In the genomic region with DNA sequence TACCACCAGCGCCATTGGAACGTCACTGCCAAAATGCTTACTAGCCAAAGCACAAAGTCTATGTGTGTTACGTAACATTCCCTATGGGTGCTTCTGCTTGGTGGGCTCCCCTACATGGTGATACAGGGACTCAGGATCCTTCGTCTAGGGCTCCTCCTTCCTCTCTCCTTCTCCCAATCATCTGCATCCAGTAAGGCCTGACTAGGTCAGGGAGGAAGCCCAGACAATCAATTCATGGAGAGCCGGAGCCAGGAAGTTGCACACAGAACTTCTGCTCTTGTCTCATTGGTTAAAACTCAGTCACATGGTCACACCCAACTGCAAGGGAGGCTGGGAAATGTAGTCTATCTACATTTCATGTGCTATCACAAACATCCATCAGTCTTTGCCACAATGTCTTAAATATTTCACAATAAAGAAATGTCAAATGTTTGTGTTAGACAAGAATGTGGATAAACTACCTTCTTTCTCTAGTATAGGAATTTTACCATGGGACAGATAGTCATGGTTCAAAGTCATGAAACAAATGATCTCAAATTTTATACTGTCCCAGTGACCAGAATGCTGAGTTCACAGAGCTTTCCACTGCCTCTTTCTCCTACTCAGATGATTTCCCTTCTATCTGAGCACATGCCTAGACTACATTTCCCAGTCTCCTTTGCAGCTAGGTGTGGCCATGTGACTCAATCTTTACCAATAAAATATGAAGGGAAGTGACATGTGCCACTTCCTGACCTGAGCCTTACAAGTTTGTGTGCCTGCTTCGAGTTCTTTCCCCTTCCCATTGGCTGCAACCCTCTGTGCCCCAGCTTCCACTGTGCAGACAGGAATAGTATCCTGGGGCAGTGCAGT, we compare ENCODE assay signal across 8 cellular contexts. TPM values are rescaled to one million over a fixed set of nuclear protein-coding genes. Genes with fewer than 3 reads are reported as not detected.
DNase-seq lines count a peak whose midpoint lies in the region; ATAC-seq and TF ChIP-seq lines count a peak whose summit lies in the region.

No MANE protein-coding gene starts in this region.

- intact Hi-C loops in colonic mucosa (cut with DNase I), result no loop called here

- H3K9ac ChIP-seq in colonic mucosa (ENCODE audit: low read depth in 2 of 2, low read length in 2 of 2) (no peak overlapping the region), liver (ENCODE audit: low read depth in 1 of 2, low read length in 2 of 2) (no peak overlapping the region)

- H3K4me3 ChIP-seq in colonic mucosa (no peak overlapping the region), liver (ENCODE audit: low read depth in 1 of 3, low read length in 3 of 3) (peak overlapping the region in 1 of 3 donors; percentile 12), upper lobe of left lung (no peak overlapping the region)

- WGBS in liver, result 16% methylated on average over 6 of the region's 6 CpGs
- WGBS in upper lobe of left lung, 2 donors, result 36 to 39% methylated on average over 6 of the region's 6 CpGs

- no peak for TF ChIP-seq EP300 in upper lobe of left lung (IDR thresholded peaks at IDR 0.05)

- in situ Hi-C loops in SK-MEL-5 (cut with HindIII; ENCODE audit: low pct_unique_long_range_greater_than_20kb, low sequenced_read_pairs), result no loop called here

- peaks cover 3% of the 10 kb centered on the region for H3K27me3 Mint-ChIP-seq in IgD-negative memory B cell

- TF ChIP-seq CTCF in colonic mucosa (IDR thresholded peaks at IDR 0.05) (no peak), liver (IDR thresholded peaks at IDR 0.05; ENCODE audit: low read depth, low read length, missing input control) (no peak), upper lobe of left lung (IDR thresholded peaks at IDR 0.05) (peak in 1 of 6 experiments; percentile 5)

- peak overlapping the region in 3 of 4 donors; percentile 35 to 91 (median 86) for H3K4me3 Mint-ChIP-seq in IgD-negative memory B cell

- ATAC-seq in upper lobe of left lung (ENCODE audit: low FRiP score in 2 of 2) (peak; percentile 47 to 89), GM21619 (IDR thresholded peaks at IDR 0.05; ENCODE audit: unreplicated experiment) (no peak), GM18505 (IDR thresholded peaks at IDR 0.05; ENCODE audit: unreplicated experiment) (no peak)

- H3K4me1 Mint-ChIP-seq in IgD-negative memory B cell, result peaks cover 4 to 11% (median 9%) of the 10 kb centered on the region in 3 donors

- TF ChIP-seq POLR2A in upper lobe of left lung (IDR thresholded peaks at IDR 0.05), result no peak
- TF ChIP-seq POLR2A in GM18505 (IDR thresholded peaks at IDR 0.05; ENCODE audit: borderline replicate concordance, extremely low read depth, insufficient read depth, insufficient read length), result no peak

- H3K9me3 ChIP-seq in colonic mucosa, result no peaks in the 10 kb centered on the region
- H3K9me3 ChIP-seq in liver (ENCODE audit: control insufficient read depth in 4 of 4, low read length in 3 of 4), result no peaks in the 10 kb centered on the region
- H3K9me3 ChIP-seq in upper lobe of left lung, result no peaks in the 10 kb centered on the region

- peaks cover 4% of the 10 kb centered on the region for H3K36me3 Mint-ChIP-seq in IgD-negative memory B cell

- H3K9me3 Mint-ChIP-seq in IgD-negative memory B cell, result peaks cover 0 to 2% (median 2%) of the 10 kb centered on the region in 3 donors

- H3K27ac ChIP-seq in colonic mucosa (no peak overlapping the region), liver (ENCODE audit: low read depth in 1 of 2, low read length in 2 of 2) (no peak overlapping the region), upper lobe of left lung (peak overlapping the region in 1 of 4 donors; percentile 17)

- H3K4me1 ChIP-seq in colonic mucosa (no peaks in the 10 kb centered on the region), liver (ENCODE audit: control insufficient read depth in 4 of 4, insufficient read depth in 4 of 4, low read length in 3 of 4) (peaks cover 0 to 4% (median 0%) of the 10 kb centered on the region in 4 donors), upper lobe of left lung (peaks cover 0 to 19% (median 7%) of the 10 kb centered on the region in 4 donors)

- no peaks in the 10 kb centered on the region for H3K36me3 ChIP-seq in colonic mucosa
- no peaks in the 10 kb centered on the region for H3K36me3 ChIP-seq in liver (ENCODE audit: control insufficient read depth in 4 of 4, insufficient read depth in 3 of 4, low read depth in 1 of 4, low read length in 3 of 4)
- H3K36me3 ChIP-seq in upper lobe of left lung, result no peaks in the 10 kb centered on the region

- H3K27ac Mint-ChIP-seq in IgD-negative memory B cell, result peak overlapping the region in 2 of 3 donors; percentile 64 to 66

- TF ChIP-seq RAD21 in liver (IDR thresholded peaks at IDR 0.05), result peak in 1 of 2 donors; percentile 28

- DNase-seq in DMS53 treated with DMSO at 0.1 percent for 48 hours (lab: John Stamatoyannopoulos, UW; ENCODE audit: unreplicated experiment) (peak; percentile 15), SK-MEL-5 (ENCODE audit: low read depth, low spot score) (peak; percentile 95), colonic mucosa (peak; percentile 67), upper lobe of left lung (peak in 1 of 2 donors; percentile 56)

- H3K27me3 ChIP-seq in colonic mucosa (no peaks in the 10 kb centered on the region), liver (ENCODE audit: control insufficient read depth in 4 of 4, insufficient read depth in 4 of 4, low read length in 3 of 4) (no peaks in the 10 kb centered on the region), upper lobe of left lung (no peaks in the 10 kb centered on the region)

TF ChIP-seq in liver, 16 proteins besides CTCF, POLR2A, EP300 and RAD21 (continues in another document):
- TF ChIP-seq, protein P1, sequence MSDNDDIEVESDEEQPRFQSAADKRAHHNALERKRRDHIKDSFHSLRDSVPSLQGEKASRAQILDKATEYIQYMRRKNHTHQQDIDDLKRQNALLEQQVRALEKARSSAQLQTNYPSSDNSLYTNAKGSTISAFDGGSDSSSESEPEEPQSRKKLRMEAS (IDR thresholded peaks at IDR 0.05), result peak; percentile 70
- TF ChIP-seq, protein P2, sequence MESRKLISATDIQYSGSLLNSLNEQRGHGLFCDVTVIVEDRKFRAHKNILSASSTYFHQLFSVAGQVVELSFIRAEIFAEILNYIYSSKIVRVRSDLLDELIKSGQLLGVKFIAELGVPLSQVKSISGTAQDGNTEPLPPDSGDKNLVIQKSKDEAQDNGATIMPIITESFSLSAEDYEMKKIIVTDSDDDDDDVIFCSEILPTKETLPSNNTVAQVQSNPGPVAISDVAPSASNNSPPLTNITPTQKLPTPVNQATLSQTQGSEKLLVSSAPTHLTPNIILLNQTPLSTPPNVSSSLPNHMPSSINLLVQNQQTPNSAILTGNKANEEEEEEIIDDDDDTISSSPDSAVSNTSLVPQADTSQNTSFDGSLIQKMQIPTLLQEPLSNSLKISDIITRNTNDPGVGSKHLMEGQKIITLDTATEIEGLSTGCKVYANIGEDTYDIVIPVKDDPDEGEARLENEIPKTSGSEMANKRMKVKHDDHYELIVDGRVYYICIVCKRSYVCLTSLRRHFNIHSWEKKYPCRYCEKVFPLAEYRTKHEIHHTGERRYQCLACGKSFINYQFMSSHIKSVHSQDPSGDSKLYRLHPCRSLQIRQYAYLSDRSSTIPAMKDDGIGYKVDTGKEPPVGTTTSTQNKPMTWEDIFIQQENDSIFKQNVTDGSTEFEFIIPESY (IDR thresholded peaks at IDR 0.05), result no peak
- no peak for TF ChIP-seq NR2F2 (IDR thresholded peaks at IDR 0.05)
- no peak for TF ChIP-seq JUND (IDR thresholded peaks at IDR 0.05)
- TF ChIP-seq, protein P3, sequence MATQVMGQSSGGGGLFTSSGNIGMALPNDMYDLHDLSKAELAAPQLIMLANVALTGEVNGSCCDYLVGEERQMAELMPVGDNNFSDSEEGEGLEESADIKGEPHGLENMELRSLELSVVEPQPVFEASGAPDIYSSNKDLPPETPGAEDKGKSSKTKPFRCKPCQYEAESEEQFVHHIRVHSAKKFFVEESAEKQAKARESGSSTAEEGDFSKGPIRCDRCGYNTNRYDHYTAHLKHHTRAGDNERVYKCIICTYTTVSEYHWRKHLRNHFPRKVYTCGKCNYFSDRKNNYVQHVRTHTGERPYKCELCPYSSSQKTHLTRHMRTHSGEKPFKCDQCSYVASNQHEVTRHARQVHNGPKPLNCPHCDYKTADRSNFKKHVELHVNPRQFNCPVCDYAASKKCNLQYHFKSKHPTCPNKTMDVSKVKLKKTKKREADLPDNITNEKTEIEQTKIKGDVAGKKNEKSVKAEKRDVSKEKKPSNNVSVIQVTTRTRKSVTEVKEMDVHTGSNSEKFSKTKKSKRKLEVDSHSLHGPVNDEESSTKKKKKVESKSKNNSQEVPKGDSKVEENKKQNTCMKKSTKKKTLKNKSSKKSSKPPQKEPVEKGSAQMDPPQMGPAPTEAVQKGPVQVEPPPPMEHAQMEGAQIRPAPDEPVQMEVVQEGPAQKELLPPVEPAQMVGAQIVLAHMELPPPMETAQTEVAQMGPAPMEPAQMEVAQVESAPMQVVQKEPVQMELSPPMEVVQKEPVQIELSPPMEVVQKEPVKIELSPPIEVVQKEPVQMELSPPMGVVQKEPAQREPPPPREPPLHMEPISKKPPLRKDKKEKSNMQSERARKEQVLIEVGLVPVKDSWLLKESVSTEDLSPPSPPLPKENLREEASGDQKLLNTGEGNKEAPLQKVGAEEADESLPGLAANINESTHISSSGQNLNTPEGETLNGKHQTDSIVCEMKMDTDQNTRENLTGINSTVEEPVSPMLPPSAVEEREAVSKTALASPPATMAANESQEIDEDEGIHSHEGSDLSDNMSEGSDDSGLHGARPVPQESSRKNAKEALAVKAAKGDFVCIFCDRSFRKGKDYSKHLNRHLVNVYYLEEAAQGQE (IDR thresholded peaks at IDR 0.05), result no peak
- TF ChIP-seq, protein P4, sequence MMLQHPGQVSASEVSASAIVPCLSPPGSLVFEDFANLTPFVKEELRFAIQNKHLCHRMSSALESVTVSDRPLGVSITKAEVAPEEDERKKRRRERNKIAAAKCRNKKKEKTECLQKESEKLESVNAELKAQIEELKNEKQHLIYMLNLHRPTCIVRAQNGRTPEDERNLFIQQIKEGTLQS (IDR thresholded peaks at IDR 0.05), result no peak
- TF ChIP-seq GABPA (IDR thresholded peaks at IDR 0.05 in 1 of 2, conservative IDR thresholded peaks at IDR 0.05 in 1 of 2), result peak; percentile 43 to 80

RNA-seq across cellular contexts. Expression of gene KCNK15, which starts 9.3 kb away (rescaled TPM):
- polyA plus RNA-seq in IgD-negative memory B cell (not detected), liver (under 1 TPM; 0.08 to 0.11 TPM)
- 0.13 TPM in 1 of 2 replicates, not detected in the other for total RNA-seq in SK-MEL-5 (2014; rRNA removed; shearing (Covaris generic))
- polyA plus RNA-seq in SK-MEL-5 (2015; cell fraction: cytosol; rRNA removed), result 0.08 and 0.32 TPM in 2 replicates
- 0.15 TPM in 1 of 2 replicates, not detected in the other for polyA plus RNA-seq in SK-MEL-5 (2015; cell fraction: nucleus; rRNA removed)
- total RNA-seq in colonic mucosa (under 1 TPM; 0.21 to 0.27 TPM), liver (under 1 TPM in 1 of 2 donors, not detected in 1; 0.08 TPM), upper lobe of left lung (1 to 10 TPM; 1.0 to 2.7 (median 1.7) TPM)

RNA-seq across cellular contexts. Expression of gene CCN5, which starts 21.2 kb away (rescaled TPM):
- polyA plus RNA-seq in IgD-negative memory B cell (not detected), liver (1 to 10 TPM; 1.9 to 3.6 TPM)
- total RNA-seq in SK-MEL-5 (2014; rRNA removed; shearing (Covaris generic)), result 0.45 and 0.85 TPM in 2 replicates
- 0.23 and 2.2 TPM in 2 replicates for polyA plus RNA-seq in SK-MEL-5 (2015; cell fraction: cytosol; rRNA removed)
- 0.26 and 2.0 TPM in 2 replicates for polyA plus RNA-seq in SK-MEL-5 (2015; cell fraction: nucleus; rRNA removed)
- total RNA-seq in colonic mucosa (1 to 10 TPM in 1 of 2 donors, under 1 TPM in 1; 0.84 to 2.9 TPM), liver (1 to 10 TPM in 1 of 2 donors, not detected in 1; 1.2 TPM), upper lobe of left lung (100 to 1,000 TPM in 3 of 6 donors, 10 to 100 TPM in 3; 44.9 to 168 (median 122) TPM)

Comparison
In these comparisons a context has a peak if more than half of its experiments do, and no peak if none do; other contexts are left out.
1. ATAC-seq: peak in upper lobe of left lung (2 of 2); none in GM21619 (single experiment) and GM18505 (single experiment).
2. RNA of gene CCN5, which starts 21.2 kb away (total RNA-seq): 44.9 to 168 TPM in upper lobe of left lung; 0.84 to 2.9 TPM in colonic mucosa, 1.2 TPM in liver and 0.45 to 0.85 TPM in SK-MEL-5; every median in the first group is over 10 times any median in the second.